Comparison of ENCODE assay signal across 1 cellular context in the genomic region with DNA sequence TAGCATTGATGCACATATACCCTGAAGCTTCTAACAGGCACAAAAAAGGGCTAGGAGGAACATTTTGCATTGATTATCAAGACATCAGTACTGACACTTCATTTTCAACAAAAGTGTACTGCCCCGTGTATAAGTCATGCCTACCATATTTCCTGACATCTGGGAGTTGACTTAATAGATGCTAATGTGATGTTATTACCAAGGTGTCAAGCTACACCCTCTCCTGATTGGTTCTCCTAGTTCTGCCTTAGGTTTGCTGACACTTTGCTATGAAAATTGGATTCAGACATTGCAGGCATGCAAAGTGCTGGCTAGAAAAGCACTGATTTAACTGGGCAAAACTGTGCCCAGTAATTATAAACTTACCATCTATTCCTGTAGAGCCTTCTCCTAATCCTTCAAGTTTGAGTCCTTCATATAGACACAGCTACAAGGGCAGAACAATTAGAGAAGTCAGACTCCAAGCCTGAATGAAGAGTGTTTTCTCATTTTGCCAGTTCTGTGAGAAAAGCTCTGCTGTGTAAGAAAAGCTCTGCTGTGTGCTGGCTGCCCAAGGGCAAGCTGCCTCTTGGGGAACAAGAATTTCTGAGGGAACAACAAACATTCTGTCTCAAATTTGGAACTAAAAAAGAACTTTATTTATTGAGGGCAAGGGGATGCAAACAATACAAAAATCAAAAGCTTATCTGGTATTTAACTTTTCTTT.
TF ChIP-seq lines count a peak whose summit lies in the region.

No MANE protein-coding gene starts in this region.

TF ChIP-seq in HEK293T, 16 proteins besides CTCF, POLR2A, EP300 and RAD21:
- TF ChIP-seq ARNT (IDR thresholded peaks at IDR 0.05) (no peak), TARDBP (IDR thresholded peaks at IDR 0.05) (no peak), CTBP1 (IDR thresholded peaks at IDR 0.05; ENCODE audit: borderline replicate concordance) (no peak), ELF4 (IDR thresholded peaks at IDR 0.05) (no peak), FOXK2 (IDR thresholded peaks at IDR 0.05) (no peak), BHLHE40 (IDR thresholded peaks at IDR 0.05; ENCODE audit: borderline replicate concordance) (no peak), SUZ12 (IDR thresholded peaks at IDR 0.05) (no peak)
- TF ChIP-seq, protein P1, sequence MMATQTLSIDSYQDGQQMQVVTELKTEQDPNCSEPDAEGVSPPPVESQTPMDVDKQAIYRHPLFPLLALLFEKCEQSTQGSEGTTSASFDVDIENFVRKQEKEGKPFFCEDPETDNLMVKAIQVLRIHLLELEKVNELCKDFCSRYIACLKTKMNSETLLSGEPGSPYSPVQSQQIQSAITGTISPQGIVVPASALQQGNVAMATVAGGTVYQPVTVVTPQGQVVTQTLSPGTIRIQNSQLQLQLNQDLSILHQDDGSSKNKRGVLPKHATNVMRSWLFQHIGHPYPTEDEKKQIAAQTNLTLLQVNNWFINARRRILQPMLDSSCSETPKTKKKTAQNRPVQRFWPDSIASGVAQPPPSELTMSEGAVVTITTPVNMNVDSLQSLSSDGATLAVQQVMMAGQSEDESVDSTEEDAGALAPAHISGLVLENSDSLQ (IDR thresholded peaks at IDR 0.05) = no peak
